In the genomic region with DNA sequence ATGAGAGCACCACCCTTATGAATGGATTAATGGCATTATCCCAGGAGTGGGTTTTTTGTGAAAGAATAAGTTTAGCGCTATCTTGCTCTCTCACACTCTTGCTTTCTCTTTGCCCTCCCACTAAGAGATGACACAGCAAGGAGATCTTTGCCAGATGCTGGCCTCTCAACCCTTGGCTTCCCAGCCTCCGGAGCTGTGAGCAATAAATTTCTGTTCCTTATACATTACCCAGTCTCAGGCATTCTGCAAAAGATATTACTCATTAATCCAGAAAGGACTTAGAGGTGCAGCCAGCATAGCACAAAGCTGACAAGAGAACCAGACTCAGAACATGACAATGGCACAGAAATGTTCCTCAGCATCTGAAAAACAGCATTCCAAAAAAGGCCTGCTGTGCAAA, we compare ENCODE assay signal across 34 cellular contexts.
DNase-seq lines count a peak whose midpoint lies in the region; ATAC-seq and TF ChIP-seq lines count a peak whose summit lies in the region.
"Had no signal": no experiment of that assay in that cellular context is flagged by ENCODE, and none has a peak within 500 bp of the region (broad histone marks: within the 10 kb centered on the region; RNA-seq: fewer than 3 reads in every experiment).

No MANE protein-coding gene starts in this region.

- peaks cover 15% of the 10 kb centered on the region for H3K36me3 Mint-ChIP-seq in activated naive CD4-positive, alpha-beta T cell treated with anti-CD3 and anti-CD28 coated beads for 36 hours (ENCODE audit: low read depth)

- CTCF ChIA-PET in activated naive CD4-positive, alpha-beta T cell treated with anti-CD3 and anti-CD28 coated beads for 36 hours (lab: Charles Lee), result interaction anchor here (0.7 to 1.8 kb wide), 4 partner anchors 8 to 144 kb away, joined by 3 to 9 read pairs (median 4); no protein-coding TSS in a partner anchor

- no peak for TF ChIP-seq POLR2A in sigmoid colon (IDR thresholded peaks at IDR 0.05)

- H3K4me1 Mint-ChIP-seq in activated naive CD4-positive, alpha-beta T cell treated with anti-CD3 and anti-CD28 coated beads for 36 hours (ENCODE audit: low read depth), result no peaks in the 10 kb centered on the region
- H3K4me1 Mint-ChIP-seq: immature natural killer cell; stimulated activated naive CD8-positive, alpha-beta T cell treated with anti-CD3 and anti-CD28 coated beads, Interleukin-15, amount 100 ng/mL, for 72 hours had no signal

- H3K9me3 ChIP-seq in sigmoid colon, result no peaks in the 10 kb centered on the region
- H3K9me3 ChIP-seq: adrenal gland, BLaER1, gastrocnemius medialis, prostate gland, thyroid gland had no signal

- TF ChIP-seq EP300 in sigmoid colon (IDR thresholded peaks at IDR 0.05), result peak in 1 of 4 donors; percentile 38

- 81 to 84% methylated on average over 2 of the region's 2 CpGs for WGBS in sigmoid colon, 2 donors

- ATAC-seq in HG02840 (IDR thresholded peaks at IDR 0.05; ENCODE audit: low FRiP score, unreplicated experiment) (no peak), HG03520 (IDR thresholded peaks at IDR 0.05; ENCODE audit: unreplicated experiment) (no peak)
- ATAC-seq: activated T-cell treated with anti-CD3 and anti-CD28 coated beads, Interleukin-2, amount 50 U/mL, for 4 hours; gastrocnemius medialis; HepG2; left lobe of liver; naive thymus-derived CD4-positive, alpha-beta T cell; stimulated activated naive CD8-positive, alpha-beta T cell treated with anti-CD3 and anti-CD28 coated beads, Interleukin-15, amount 100 ng/mL, for 72 hours; WTC11 had no signal

- TF ChIP-seq CTCF in fibroblast of the aortic adventitia (IDR thresholded peaks at IDR 0.05; ENCODE audit: insufficient read depth, low read length) (no peak), sigmoid colon (IDR thresholded peaks at IDR 0.05) (no peak)

- peak overlapping the region in 3 of 4 donors; percentile 71 to 81 (median 79) for H3K27ac ChIP-seq in sigmoid colon
- H3K27ac ChIP-seq: adrenal gland, BLaER1, brain microvascular endothelial cell, gastrocnemius medialis, PC-9, prostate gland, thyroid gland had no signal

- H3K4me3 Mint-ChIP-seq in activated naive CD4-positive, alpha-beta T cell treated with anti-CD3 and anti-CD28 coated beads for 36 hours, result no peak overlapping the region
- H3K4me3 Mint-ChIP-seq: activated T-cell treated with anti-CD3 and anti-CD28 coated beads, Interleukin-2, amount 50 U/mL, for 4 hours; immature natural killer cell; naive thymus-derived CD4-positive, alpha-beta T cell; stimulated activated naive CD8-positive, alpha-beta T cell treated with anti-CD3 and anti-CD28 coated beads, Interleukin-15, amount 100 ng/mL, for 72 hours; WTC11 had no signal

- H3K4me3 ChIP-seq in fibroblast of the aortic adventitia (ENCODE audit: low read depth, low read length), result no peak overlapping the region
- no peak overlapping the region for H3K4me3 ChIP-seq in sigmoid colon
- H3K4me3 ChIP-seq: adrenal gland, BLaER1, gastrocnemius medialis, PC-9, prostate gland, thyroid gland had no signal

- no peak overlapping the region for H3K27ac Mint-ChIP-seq in activated naive CD4-positive, alpha-beta T cell treated with anti-CD3 and anti-CD28 coated beads for 36 hours
- H3K27ac Mint-ChIP-seq: immature natural killer cell; naive thymus-derived CD4-positive, alpha-beta T cell; stimulated activated naive CD8-positive, alpha-beta T cell treated with anti-CD3 and anti-CD28 coated beads, Interleukin-15, amount 100 ng/mL, for 72 hours had no signal

- intact Hi-C loops in sigmoid colon (cut with DNase I), result no loop called here
- intact Hi-C loops in activated naive CD4-positive, alpha-beta T cell treated with anti-CD3 and anti-CD28 coated beads for 36 hours (cut with micrococcal nuclease), result no loop called here

- H3K27me3 Mint-ChIP-seq in activated naive CD4-positive, alpha-beta T cell treated with anti-CD3 and anti-CD28 coated beads for 36 hours (ENCODE audit: low read depth), result no peaks in the 10 kb centered on the region
- H3K27me3 Mint-ChIP-seq: naive thymus-derived CD4-positive, alpha-beta T cell; stimulated activated naive CD8-positive, alpha-beta T cell treated with anti-CD3 and anti-CD28 coated beads, Interleukin-15, amount 100 ng/mL, for 72 hours had no signal

- H3K36me3 ChIP-seq in sigmoid colon, result no peaks in the 10 kb centered on the region
- H3K36me3 ChIP-seq: adrenal gland, BLaER1, brain microvascular endothelial cell, gastrocnemius medialis, prostate gland, thyroid gland had no signal

- H3K27me3 ChIP-seq in sigmoid colon, result no peaks in the 10 kb centered on the region
- H3K27me3 ChIP-seq: adrenal gland, BLaER1, brain microvascular endothelial cell, gastrocnemius medialis, thyroid gland had no signal

- DNase-seq in EH (ENCODE audit: low read depth) (peak; percentile 68), T1000 (lab: John Stamatoyannopoulos, UW) (peak; percentile 56), fibroblast of the aortic adventitia (ENCODE audit: low read depth) (peak; percentile 56), sigmoid colon (no peak), 8988T (no peak)
- no peak for DNase-seq in activated naive CD4-positive, alpha-beta T cell treated with anti-CD3 and anti-CD28 coated beads for 36 hours
- DNase-seq: activated CD4-positive, alpha-beta T cell treated with anti-CD3 and anti-CD28 coated beads, Interleukin-2, amount 50 U/mL, for 1 hour; activated gamma-delta T cell treated with Interleukin-2 at 50 U/mL for 16 hours; activated T-cell treated with anti-CD3 and anti-CD28 coated beads, Interleukin-2, amount 50 U/mL, for 4 hours; adrenal gland; brain microvascular endothelial cell; DMS53; gastrocnemius medialis; GF-D8; hypothalamus; immature natural killer cell; Kasumi-1; MV-4-11; naive thymus-derived CD4-positive, alpha-beta T cell; NCI-H146; NCI-H510A; NK-92 treated with Interleukin-12 subunit alpha and Interleukin-12 subunit beta, amount 100 ng/mL, for 24 hours; nucleus accumbens; PC-9; Right ventricle myocardium superior; stimulated activated naive CD8-positive, alpha-beta T cell treated with anti-CD3 and anti-CD28 coated beads, Interleukin-15, amount 100 ng/mL, for 72 hours; thyroid gland had no signal

- H3K4me1 ChIP-seq in sigmoid colon, result peaks cover 0 to 75% (median 60%) of the 10 kb centered on the region in 4 donors
- H3K4me1 ChIP-seq: adrenal gland, BLaER1, prostate gland, thyroid gland had no signal

- H3K9me3 Mint-ChIP-seq in activated naive CD4-positive, alpha-beta T cell treated with anti-CD3 and anti-CD28 coated beads for 36 hours, result no peaks in the 10 kb centered on the region
- H3K9me3 Mint-ChIP-seq: immature natural killer cell; stimulated activated naive CD8-positive, alpha-beta T cell treated with anti-CD3 and anti-CD28 coated beads, Interleukin-15, amount 100 ng/mL, for 72 hours had no signal

Comparison
In these comparisons a context has a peak if more than half of its experiments do, and no peak if none do; other contexts are left out.
1. DNase-seq: peak in EH (single experiment), T1000 (single experiment) and fibroblast of the aortic adventitia (single experiment); none in sigmoid colon (single experiment), 8988T (single experiment) and activated naive CD4-positive, alpha-beta T cell treated with anti-CD3 and anti-CD28 coated beads for 36 hours (single experiment).